21 cellular contexts compared by ENCODE assay signal in the genomic region with DNA sequence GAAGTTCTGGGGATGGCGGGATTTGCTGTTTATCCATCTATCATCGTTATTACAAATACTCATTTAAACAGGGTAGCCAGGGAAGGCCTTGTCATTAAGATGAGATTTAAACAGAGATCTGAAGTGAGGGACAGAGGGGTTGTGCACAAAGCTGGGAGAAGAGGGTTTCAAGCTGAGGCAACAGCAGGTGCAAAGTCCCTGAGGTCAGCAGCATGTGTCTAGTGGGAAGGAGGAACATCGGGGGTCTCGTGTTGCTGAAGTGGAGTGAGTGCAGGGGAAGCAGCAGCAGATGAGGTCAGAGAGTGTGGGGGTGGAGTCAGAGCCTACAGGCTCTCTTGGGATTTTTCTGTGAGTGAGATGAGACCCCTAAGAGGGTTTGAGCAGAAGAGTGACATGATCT. TPM values are rescaled to one million over a fixed set of nuclear protein-coding genes. Genes with fewer than 3 reads are reported as not detected.
DNase-seq lines count a peak whose midpoint lies in the region; ATAC-seq and TF ChIP-seq lines count a peak whose summit lies in the region.
"Had no signal": no experiment of that assay in that cellular context is flagged by ENCODE, and none has a peak within 500 bp of the region (broad histone marks: within the 10 kb centered on the region; RNA-seq: fewer than 3 reads in every experiment).

No MANE protein-coding gene starts in this region.

- no peaks in the 10 kb centered on the region for H3K9me2 ChIP-seq in Karpas-422 (replicated peaks; ENCODE audit: insufficient read depth, low read length)

- ATAC-seq in RWPE2 (ENCODE audit: low read depth), result no peak
- no peak for ATAC-seq in GM19452 (IDR thresholded peaks at IDR 0.05; ENCODE audit: unreplicated experiment)
- ATAC-seq in upper lobe of right lung, result no peak
- ATAC-seq: GM12878 had no signal

- H3K36me3 ChIP-seq in Karpas-422 (ENCODE audit: insufficient read depth, low read length) (no peaks in the 10 kb centered on the region), RWPE2 (ENCODE audit: low read depth) (no peaks in the 10 kb centered on the region), upper lobe of right lung (no peaks in the 10 kb centered on the region)
- H3K36me3 ChIP-seq: BE2C, HAP-1 had no signal

- H3K9me3 ChIP-seq in Karpas-422 (ENCODE audit: low read length) (no peaks in the 10 kb centered on the region), RWPE2 (ENCODE audit: severe bottlenecking) (no peaks in the 10 kb centered on the region), upper lobe of right lung (no peaks in the 10 kb centered on the region)
- H3K9me3 ChIP-seq: BE2C, HAP-1 had no signal

- H3K27me3 ChIP-seq in Karpas-422 (ENCODE audit: low read length), result no peaks in the 10 kb centered on the region
- no peaks in the 10 kb centered on the region for H3K27me3 ChIP-seq in RWPE2 (ENCODE audit: insufficient read depth, poor library complexity, severe bottlenecking)
- peaks cover 44% of the 10 kb centered on the region for H3K27me3 ChIP-seq in upper lobe of right lung
- H3K27me3 ChIP-seq: BE2C had no signal

- no peak overlapping the region for H2AFZ ChIP-seq in Karpas-422 (ENCODE audit: low read length)
- H2AFZ ChIP-seq: GM23248 had no signal

- H3K4me1 ChIP-seq in Karpas-422 (ENCODE audit: low read length) (peaks cover 45% of the 10 kb centered on the region), RWPE2 (ENCODE audit: insufficient read depth, poor library complexity, severe bottlenecking) (peaks cover 11% of the 10 kb centered on the region), upper lobe of right lung (no peaks in the 10 kb centered on the region)
- H3K4me1 ChIP-seq: HAP-1 had no signal

- TF ChIP-seq CTCF in RWPE2 (IDR thresholded peaks at IDR 0.05; ENCODE audit: poor library complexity, severe bottlenecking) (no peak), upper lobe of right lung (IDR thresholded peaks at IDR 0.05) (no peak)

- intact Hi-C loops in upper lobe of right lung (cut with DNase I), result no loop called here

- H3K9ac ChIP-seq in Karpas-422 (ENCODE audit: low read length), result 0 out of 2 replicates have a peak overlapping the region, but pooled peaks have one; percentile 4
- H3K9ac ChIP-seq: GM23248 had no signal

- H4K20me1 ChIP-seq in Karpas-422 (ENCODE audit: insufficient read depth, low read depth, low read length), result peaks cover 8% of the 10 kb centered on the region; the same call in 1 of the 2 replicates

- H3K4me2 ChIP-seq in Karpas-422 (ENCODE audit: low read depth, low read length, poor library complexity, severe bottlenecking), result peak overlapping the region; percentile 59

- peak; percentile 31 for DNase-seq in COLO668 (lab: John Stamatoyannopoulos, UW; ENCODE audit: unreplicated experiment)
- no peak for DNase-seq in Karpas-422
- no peak for DNase-seq in RWPE2 (ENCODE audit: low spot score)
- DNase-seq in DMS114 treated with DMSO at 0.1 percent for 48 hours (lab: John Stamatoyannopoulos, UW; ENCODE audit: unreplicated experiment), result no peak
- DNase-seq in upper lobe of right lung, result no peak
- DNase-seq: ACHN; BE2C; Calu3; CD4-positive, alpha-beta memory T cell; DMS53; DND-41; EL; GM23248; KBM-7 had no signal

- H3K4me3 ChIP-seq in Karpas-422 (ENCODE audit: low read length) (0 out of 2 replicates have a peak overlapping the region, but pooled peaks have one; percentile 20), RWPE2 (ENCODE audit: severe bottlenecking) (no peak overlapping the region), upper lobe of right lung (no peak overlapping the region)
- H3K4me3 ChIP-seq: GM12878, GM23248, HAP-1 had no signal

- peaks cover 8% of the 10 kb centered on the region; the same call in 1 of the 2 replicates for H3K79me2 ChIP-seq in Karpas-422 (ENCODE audit: low read length)

- H3K27ac ChIP-seq in Karpas-422 (ENCODE audit: low read length) (peak overlapping the region; percentile 66), RWPE2 (ENCODE audit: poor library complexity, severe bottlenecking) (peak overlapping the region; percentile 48), upper lobe of right lung (no peak overlapping the region)
- H3K27ac ChIP-seq: GM23248, HL-60 had no signal

RNA-seq across cellular contexts. Expression of gene CDH22, which starts 52.0 kb away (rescaled TPM):
- total RNA-seq in Karpas-422 (2014; rRNA removed; shearing (Covaris generic); ENCODE audit: low replicate concordance), result 5.5 and 6.4 TPM in 2 replicates
- 0.46 TPM for total RNA-seq in upper lobe of right lung
- total RNA-seq: Calu3; CD4-positive, alpha-beta memory T cell; G401; GM12878; GM23248; H4; HepG2 had no signal
